32 cellular contexts compared by ENCODE assay signal in genomic region chr2:240068193-240068592, GRCh38. TPM values are rescaled to one million over a fixed set of nuclear protein-coding genes. Genes with fewer than 3 reads are reported as not detected.
"Had no signal": no experiment of that assay in that cellular context is flagged by ENCODE, and none has a peak within 500 bp of the region (broad histone marks: within the 10 kb centered on the region; RNA-seq: fewer than 3 reads in every experiment).

No MANE protein-coding gene starts in this region.

- H3K27me3 ChIP-seq: stomach, suprapubic skin, testis, thyroid gland, tibial nerve, upper lobe of left lung, uterus, vagina had no signal

- H3K36me3 ChIP-seq: stomach, suprapubic skin, thoracic aorta, thyroid gland, tibial artery, tibial nerve, transverse colon, upper lobe of left lung, upper lobe of right lung, uterus, vagina had no signal

- H3K4me3 ChIP-seq: stomach, suprapubic skin, testis, thoracic aorta, thyroid gland, tibial artery, tibial nerve, transverse colon, upper lobe of left lung, upper lobe of right lung, uterus, vagina had no signal

- H3K27ac ChIP-seq: stomach, suprapubic skin, testis, thoracic aorta, thyroid gland, tibial artery, tibial nerve, transverse colon, upper lobe of left lung, upper lobe of right lung, uterus, vagina had no signal

- H3K9me3 Mint-ChIP-seq: type B pancreatic cell had no signal

- H3K9me3 ChIP-seq: stomach, suprapubic skin, testis, thoracic aorta, thyroid gland, transverse colon, upper lobe of left lung, upper lobe of right lung, uterus, vagina had no signal

- H3K36me3 Mint-ChIP-seq: stimulated activated effector memory CD8-positive, alpha-beta T cell treated with anti-CD3 and anti-CD28 coated beads, Interleukin-12 subunit alpha, Interleukin-12 subunit beta, amount 100 ng/mL, for 72 hours; stimulated activated memory B cell treated with anti-CD40 and anti-IgM and Interleukin-4, amounts not matched to agents 10 μg/mL and 1 μg/mL and 100 μg/mL, for 72 hours; stimulated activated naive B cell treated with anti-CD40 and anti-IgM and Interleukin-4, amounts not matched to agents 10 μg/mL and 1 μg/mL and 100 μg/mL, for 72 hours; type B pancreatic cell had no signal

- H3K4me1 Mint-ChIP-seq: stimulated activated effector memory CD8-positive, alpha-beta T cell treated with anti-CD3 and anti-CD28 coated beads, Interleukin-12 subunit alpha, Interleukin-12 subunit beta, amount 100 ng/mL, for 72 hours; stimulated activated memory B cell treated with anti-CD40 and anti-IgM and Interleukin-4, amounts not matched to agents 10 μg/mL and 1 μg/mL and 100 μg/mL, for 72 hours; stimulated activated naive B cell treated with anti-CD40 and anti-IgM and Interleukin-4, amounts not matched to agents 10 μg/mL and 1 μg/mL and 100 μg/mL, for 72 hours; stimulated activated naive CD8-positive, alpha-beta T cell treated with anti-CD3 and anti-CD28 coated beads, Interleukin-15, amount 100 ng/mL, for 72 hours had no signal

- H3K27ac Mint-ChIP-seq: stimulated activated effector memory CD8-positive, alpha-beta T cell treated with anti-CD3 and anti-CD28 coated beads, Interleukin-12 subunit alpha, Interleukin-12 subunit beta, amount 100 ng/mL, for 72 hours; stimulated activated memory B cell treated with anti-CD40 and anti-IgM and Interleukin-4, amounts not matched to agents 10 μg/mL and 1 μg/mL and 100 μg/mL, for 72 hours; stimulated activated naive B cell treated with anti-CD40 and anti-IgM and Interleukin-4, amounts not matched to agents 10 μg/mL and 1 μg/mL and 100 μg/mL, for 72 hours; stimulated activated naive CD8-positive, alpha-beta T cell treated with anti-CD3 and anti-CD28 coated beads, Interleukin-15, amount 100 ng/mL, for 72 hours; stimulated activated naive CD8-positive, alpha-beta T cell treated with anti-CD3 and anti-CD28 coated beads, Interleukin-15, Interleukin-2, amounts not matched to agents 100 ng/mL and 50 ng/mL, for 24 hours; type B pancreatic cell had no signal

- H3K4me1 ChIP-seq: stomach, suprapubic skin, testis, thyroid gland, tibial artery, tibial nerve, transverse colon, upper lobe of left lung, upper lobe of right lung, uterus, vagina had no signal

- DNase-seq: stimulated activated CD4-positive, alpha-beta T cell treated with anti-CD3 and anti-CD28 coated beads, Interleukin-2, amount 100 ng/mL, for 48 hours; stimulated activated CD4-positive, alpha-beta T cell treated with anti-CD3 and anti-CD28 coated beads, Interleukin-4, amount 100 ng/mL, for 24 hours; stimulated activated CD4-positive, alpha-beta T cell treated with anti-CD3 and anti-CD28 coated beads, Interleukin-4, amount 100 ng/mL, for 4 hours; stimulated activated CD8-positive, alpha-beta memory T cell treated with anti-CD3 and anti-CD28 coated beads, Interleukin-4, amount 100 ng/mL, for 48 hours; stimulated activated naive B cell treated with anti-CD40 and anti-IgM and Interleukin-4, amounts not matched to agents 10 μg/mL and 1 μg/mL and 100 μg/mL, for 72 hours; stimulated activated naive CD4-positive, alpha-beta T cell; stimulated activated naive CD4-positive, alpha-beta T cell treated with Interleukin-2 at 50 U/mL for 16 hours; stimulated activated naive CD8-positive, alpha-beta T cell treated with anti-CD3 and anti-CD28 coated beads, Interleukin-15, amount 100 ng/mL, for 72 hours; stimulated activated naive CD8-positive, alpha-beta T cell treated with anti-CD3 and anti-CD28 coated beads, Interleukin-15, Interleukin-2, amounts not matched to agents 100 U/mL and 50 U/mL, for 24 hours; stomach; substantia nigra; testis; thyroid gland; tibial artery; transverse colon; trophoblast cell; upper lobe of left lung; upper lobe of right lung; uterus had no signal

- H3K4me3 Mint-ChIP-seq: stimulated activated effector memory CD8-positive, alpha-beta T cell treated with anti-CD3 and anti-CD28 coated beads, Interleukin-12 subunit alpha, Interleukin-12 subunit beta, amount 100 ng/mL, for 72 hours; stimulated activated memory B cell treated with anti-CD40 and anti-IgM and Interleukin-4, amounts not matched to agents 10 μg/mL and 1 μg/mL and 100 μg/mL, for 72 hours; stimulated activated naive B cell treated with anti-CD40 and anti-IgM and Interleukin-4, amounts not matched to agents 10 μg/mL and 1 μg/mL and 100 μg/mL, for 72 hours; stimulated activated naive CD8-positive, alpha-beta T cell treated with anti-CD3 and anti-CD28 coated beads, Interleukin-15, amount 100 ng/mL, for 72 hours; stimulated activated naive CD8-positive, alpha-beta T cell treated with anti-CD3 and anti-CD28 coated beads, Interleukin-15, Interleukin-2, amounts not matched to agents 100 ng/mL and 50 ng/mL, for 24 hours; type B pancreatic cell had no signal

RNA-seq across cellular contexts. Expression of gene OR6B3, which starts 14.9 kb away (rescaled TPM):
- total RNA-seq: stomach, subcutaneous adipose tissue, suprapubic skin, temporal lobe, thoracic aorta, thyroid gland, transverse colon, upper lobe of left lung, upper lobe of right lung, ureter, urinary bladder, uterus, vagina had no signal
- polyA plus RNA-seq: stomach, thymus, urinary bladder had no signal

RNA-seq across cellular contexts. Expression of gene OR6B2, which starts 38.0 kb away (rescaled TPM):
- total RNA-seq: stomach, subcutaneous adipose tissue, suprapubic skin, temporal lobe, testis, thoracic aorta, thyroid gland, transverse colon, upper lobe of left lung, upper lobe of right lung, ureter, urinary bladder, uterus, vagina had no signal
- polyA plus RNA-seq: stomach, thymus, urinary bladder had no signal
